ENCODE assay signal across 8 cellular contexts in genomic region chr9:104093647-104094533, GRCh38. TPM values are rescaled to one million over a fixed set of nuclear protein-coding genes. Genes with fewer than 3 reads are reported as not detected.
A peak's percentile ranks its signal among the peaks of the same experiment; 100 is the strongest.
DNase-seq lines count a peak whose midpoint lies in the region; ATAC-seq and TF ChIP-seq lines count a peak whose summit lies in the region.

TSS of gene SMC2 (plus strand) at chr9:104094309. CDS start at chr9:104095385, 1,076 bp downstream.

- TF ChIP-seq POLR2A in gastroesophageal sphincter (IDR thresholded peaks at IDR 0.05): peak; percentile 69 to 72

- peak within 1 kb of the TSS; percentile 99 for H3K4me3 Mint-ChIP-seq in activated naive CD4-positive, alpha-beta T cell treated with anti-CD3 and anti-CD28 coated beads for 36 hours

- H3K4me3 ChIP-seq in gastroesophageal sphincter (peak within 1 kb of the TSS; percentile 65 to 69), neutrophil (ENCODE audit: low read depth in 1 of 2, low read length in 1 of 2) (peak within 1 kb of the TSS; percentile 74 to 83)

- intact Hi-C loops in activated naive CD4-positive, alpha-beta T cell treated with anti-CD3 and anti-CD28 coated beads for 36 hours (cut with micrococcal nuclease): loop anchor here (1.0 to 10.0 kb wide), 9 partner anchors 65 to 1601 kb away; partner anchors contain the start of genes ABCA1, FKTN, NIPSNAP3A and SLC44A1

- H3K36me3 ChIP-seq in gastroesophageal sphincter: no peaks in the 10 kb centered on the region
- no peaks in the 10 kb centered on the region for H3K36me3 ChIP-seq in neutrophil

- no peaks in the 10 kb centered on the region for H3K27me3 Mint-ChIP-seq in activated naive CD4-positive, alpha-beta T cell treated with anti-CD3 and anti-CD28 coated beads for 36 hours (ENCODE audit: low read depth)

- H3K4me1 Mint-ChIP-seq in activated naive CD4-positive, alpha-beta T cell treated with anti-CD3 and anti-CD28 coated beads for 36 hours (ENCODE audit: low read depth): peaks cover 35% of the 10 kb centered on the region

- POLR2A ChIA-PET in HEK293T (lab: Yijun Ruan, JAX): interaction anchor here (0.6 to 2.0 kb wide), 6 partner anchors 8 to 582 kb away, joined by 3 to 12 read pairs (median 4); no protein-coding TSS in a partner anchor

- H3K27me3 ChIP-seq in gastroesophageal sphincter: no peaks in the 10 kb centered on the region
- no peaks in the 10 kb centered on the region for H3K27me3 ChIP-seq in neutrophil

- peak within 1 kb of the TSS; percentile 95 for H3K27ac Mint-ChIP-seq in activated naive CD4-positive, alpha-beta T cell treated with anti-CD3 and anti-CD28 coated beads for 36 hours

- H3K36me3 Mint-ChIP-seq in activated naive CD4-positive, alpha-beta T cell treated with anti-CD3 and anti-CD28 coated beads for 36 hours (ENCODE audit: low read depth): peaks cover 13% of the 10 kb centered on the region

- peak; percentile 96 for ATAC-seq in gastroesophageal sphincter

- no peak for TF ChIP-seq EP300 in gastroesophageal sphincter (IDR thresholded peaks at IDR 0.05)

- DNase-seq in GF-D8 (lab: John Stamatoyannopoulos, UW) (peak; percentile 85), HEK293T (ENCODE audit: extremely low spot score) (peak; percentile 84), MV-4-11 (lab: John Stamatoyannopoulos, UW) (peak; percentile 91), SK-MEL-5 (ENCODE audit: low read depth, low spot score) (peak; percentile 91), superior temporal gyrus (ENCODE audit: extremely low spot score) (peak; percentile 94)
- peak; percentile 93 for DNase-seq in activated naive CD4-positive, alpha-beta T cell treated with anti-CD3 and anti-CD28 coated beads for 36 hours

- in situ Hi-C loops in SK-MEL-5 (cut with HindIII; ENCODE audit: low pct_unique_long_range_greater_than_20kb, low sequenced_read_pairs): no loop called here

- WGBS in gastroesophageal sphincter (ENCODE audit: low coverage in 1 of 2), 2 donors: 0% methylated on average over 6 to 12 of the region's 58 CpGs

- no peaks in the 10 kb centered on the region for H3K9me3 Mint-ChIP-seq in activated naive CD4-positive, alpha-beta T cell treated with anti-CD3 and anti-CD28 coated beads for 36 hours

- H3K27ac ChIP-seq in gastroesophageal sphincter (peak within 1 kb of the TSS; percentile 71 to 96 (median 94)), neutrophil (peak within 1 kb of the TSS; percentile 89)

- H3K9me3 ChIP-seq in gastroesophageal sphincter (no peaks in the 10 kb centered on the region), neutrophil (no peaks in the 10 kb centered on the region)

- CTCF ChIA-PET in HEK293T (lab: Yijun Ruan, JAX): no interaction called here
- CTCF ChIA-PET in activated naive CD4-positive, alpha-beta T cell treated with anti-CD3 and anti-CD28 coated beads for 36 hours (lab: Charles Lee): interaction anchor here (0.6 to 0.7 kb wide), 2 partner anchors 50 to 982 kb away, joined by 3 read pairs; no protein-coding TSS in a partner anchor

- H3K4me1 ChIP-seq in gastroesophageal sphincter (peaks cover 11 to 47% (median 16%) of the 10 kb centered on the region in 3 donors), neutrophil (ENCODE audit: control insufficient read depth in 1 of 2, insufficient read depth in 1 of 2, low read depth in 1 of 2, low read length in 1 of 2) (peaks cover 24 to 27% of the 10 kb centered on the region in 2 experiments)

- no peak for TF ChIP-seq CTCF in gastroesophageal sphincter (IDR thresholded peaks at IDR 0.05)
- no peak for TF ChIP-seq CTCF in neutrophil (IDR thresholded peaks at IDR 0.05)

TF ChIP-seq in HEK293T, 16 proteins besides CTCF, POLR2A, EP300 and RAD21:
- no peak for TF ChIP-seq PKNOX1 (IDR thresholded peaks at IDR 0.05)
- TF ChIP-seq FOXA1 (IDR thresholded peaks at IDR 0.05): no peak
- TF ChIP-seq ZNF384 (IDR thresholded peaks at IDR 0.05): no peak
- TF ChIP-seq BHLHE40 (IDR thresholded peaks at IDR 0.05; ENCODE audit: borderline replicate concordance): no peak
- no peak; the same call in 1 of the 2 replicates for TF ChIP-seq ELF4 (IDR thresholded peaks at IDR 0.05)
- TF ChIP-seq L3MBTL2 (conservative IDR thresholded peaks at IDR 0.05): peak; percentile 78

RNA-seq across cellular contexts. Expression of gene SMC2, which starts in this region (rescaled TPM):
- 21.5 and 25.6 TPM in 2 replicates for total RNA-seq in SK-MEL-5 (2014; rRNA removed; shearing (Covaris generic))
- 12.8 and 17.4 TPM in 2 replicates for polyA plus RNA-seq in SK-MEL-5 (2015; cell fraction: cytosol; rRNA removed)
- polyA plus RNA-seq in SK-MEL-5 (2015; cell fraction: nucleus; rRNA removed): 18.4 and 20.4 TPM in 2 replicates
- total RNA-seq in activated naive CD4-positive, alpha-beta T cell treated with anti-CD3 and anti-CD28 coated beads for 36 hours: 10 to 100 TPM; 62.0 to 63.8 TPM
- 10 to 100 TPM in 3 of 4 donors, 1 to 10 TPM in 1; 6.7 to 14.1 (median 12.7) TPM for total RNA-seq in gastroesophageal sphincter

Comparison
In these comparisons a context has a peak if more than half of its experiments do, and no peak if none do; other contexts are left out.
1. Peak in every context shown above with its lines: DNase-seq, ATAC-seq, H3K4me3 ChIP-seq and H3K27ac ChIP-seq.